In the genomic region with DNA sequence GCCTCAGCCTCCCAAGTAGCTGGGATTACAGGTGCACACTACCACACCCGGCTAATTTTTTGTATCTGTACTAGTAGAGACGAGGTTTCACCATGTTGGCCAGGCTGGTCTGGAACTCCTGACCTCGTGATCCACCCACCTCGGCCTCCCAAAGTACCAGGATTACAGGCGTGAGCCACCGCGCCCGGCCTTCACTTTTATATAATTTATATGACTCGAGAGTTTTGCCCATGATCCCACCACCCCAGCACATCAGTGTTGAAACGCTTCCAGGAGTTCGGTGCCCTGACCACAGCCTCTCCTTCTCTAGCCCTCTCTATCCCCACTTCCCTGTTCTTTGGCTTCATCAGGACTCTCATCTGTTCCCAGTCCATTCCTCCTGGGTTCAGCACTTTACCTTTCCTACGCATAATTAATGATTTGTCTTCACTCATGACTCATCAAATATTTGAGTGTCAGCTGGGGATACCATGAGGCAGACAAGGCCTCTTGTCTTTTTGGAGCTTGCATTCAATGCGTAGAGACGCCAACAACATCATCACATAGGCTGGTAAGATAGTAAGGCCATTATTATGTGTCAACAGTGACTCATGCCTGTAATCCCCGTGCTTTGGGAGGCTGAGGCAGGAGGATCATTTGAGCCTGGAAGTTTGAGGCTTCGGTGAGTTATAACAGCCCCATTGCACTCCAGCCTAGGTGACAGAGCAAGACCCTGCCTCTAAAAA, we compare ENCODE assay signal across 8 cellular contexts. TPM values are rescaled to one million over a fixed set of nuclear protein-coding genes. Genes with fewer than 3 reads are reported as not detected.
DNase-seq lines count a peak whose midpoint lies in the region; ATAC-seq and TF ChIP-seq lines count a peak whose summit lies in the region.

No MANE protein-coding gene starts in this region.

- in situ Hi-C loops in SK-MEL-5 (cut with HindIII; ENCODE audit: low pct_unique_long_range_greater_than_20kb, low sequenced_read_pairs) = no loop called here

- no peak for TF ChIP-seq POLR2A in erythroblast (IDR thresholded peaks at IDR 0.05; ENCODE audit: low read length)

- ATAC-seq in HG02981 (IDR thresholded peaks at IDR 0.05; ENCODE audit: unreplicated experiment) (no peak), HG02571 (IDR thresholded peaks at IDR 0.05; ENCODE audit: unreplicated experiment) (no peak)

- DNase-seq in NCI-H2196 (lab: John Stamatoyannopoulos, UW; ENCODE audit: unreplicated experiment) (peak; percentile 21), NCI-H2196 treated with DMSO at 0.1 percent for 48 hours (lab: John Stamatoyannopoulos, UW; ENCODE audit: unreplicated experiment) (no peak), SK-MEL-5 (ENCODE audit: low read depth, low spot score) (peak; percentile 92), erythroblast (lab: John Stamatoyannopoulos, UW) (peak; percentile 47 to 54), renal cortical epithelial cell (ENCODE audit: low read depth) (peak; percentile 78), amniotic stem cell (lab: John Stamatoyannopoulos, UW) (no peak)

RNA-seq across cellular contexts. Expression of a gene that starts 1.4 kb away (rescaled TPM):
- total RNA-seq in SK-MEL-5 (2014; rRNA removed; shearing (Covaris generic)) = 60.3 and 64.4 TPM in 2 replicates
- polyA plus RNA-seq in SK-MEL-5 (2015; cell fraction: cytosol; rRNA removed) = 51.4 and 69.9 TPM in 2 replicates
- polyA plus RNA-seq in SK-MEL-5 (2015; cell fraction: nucleus; rRNA removed) = 35.5 and 41.7 TPM in 2 replicates
- 47.1 and 65.8 TPM in 2 replicates for total RNA-seq in renal cortical epithelial cell

RNA-seq across cellular contexts. Expression of a gene that starts 20.3 kb away (rescaled TPM):
- total RNA-seq in SK-MEL-5 (2014; rRNA removed; shearing (Covaris generic)) = 26.0 and 26.6 TPM in 2 replicates
- polyA plus RNA-seq in SK-MEL-5 (2015; cell fraction: cytosol; rRNA removed) = 40.9 and 51.5 TPM in 2 replicates
- 31.6 and 44.1 TPM in 2 replicates for polyA plus RNA-seq in SK-MEL-5 (2015; cell fraction: nucleus; rRNA removed)
- total RNA-seq in renal cortical epithelial cell = 5.9 and 17.4 TPM in 2 replicates

RNA-seq across cellular contexts. Expression of a gene that starts 27.8 kb away (rescaled TPM):
- 0.48 TPM in 1 of 2 replicates, not detected in the other for total RNA-seq in SK-MEL-5 (2014; rRNA removed; shearing (Covaris generic))
- not detected in 2 replicates for polyA plus RNA-seq in SK-MEL-5 (2015; cell fraction: cytosol; rRNA removed)
- 0.73 and 1.2 TPM in 2 replicates for polyA plus RNA-seq in SK-MEL-5 (2015; cell fraction: nucleus; rRNA removed)
- 0.15 TPM in 1 of 2 replicates, not detected in the other for total RNA-seq in renal cortical epithelial cell

RNA-seq across cellular contexts. Expression of a gene that starts 33.7 kb away (rescaled TPM):
- 0.13 and 0.32 TPM in 2 replicates for total RNA-seq in SK-MEL-5 (2014; rRNA removed; shearing (Covaris generic))
- 0.44 and 0.61 TPM in 2 replicates for polyA plus RNA-seq in SK-MEL-5 (2015; cell fraction: cytosol; rRNA removed)
- 26.7 and 31.6 TPM in 2 replicates for polyA plus RNA-seq in SK-MEL-5 (2015; cell fraction: nucleus; rRNA removed)
- 0.80 TPM in 1 of 2 replicates, not detected in the other for total RNA-seq in renal cortical epithelial cell

Comparison
In these comparisons a context has a peak if more than half of its experiments do, and no peak if none do; other contexts are left out.
1. DNase-seq: peak in NCI-H2196 (single experiment), SK-MEL-5 (single experiment), erythroblast (2 of 2) and renal cortical epithelial cell (single experiment); none in NCI-H2196 treated with DMSO at 0.1 percent for 48 hours (single experiment) and amniotic stem cell (single experiment).